ENCODE assay signal across 21 cellular contexts in the genomic region with DNA sequence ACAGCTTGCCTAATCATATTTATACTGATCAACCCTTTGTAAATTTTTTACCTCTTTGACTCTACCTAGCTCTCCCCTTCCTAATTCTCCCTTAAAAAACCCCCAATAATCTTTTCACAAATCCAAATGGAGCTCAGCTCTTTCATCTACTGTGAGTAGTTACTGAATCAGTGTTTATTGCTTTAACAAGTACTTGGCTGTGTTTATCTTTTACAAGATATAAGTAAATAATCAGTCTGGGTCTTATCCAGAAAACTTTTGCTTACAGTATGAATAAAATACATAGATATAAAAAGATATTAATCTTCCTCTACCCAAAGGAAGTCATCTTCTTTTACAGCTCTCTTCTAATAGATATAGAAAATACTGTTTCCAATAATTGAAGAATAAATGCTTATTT.
DNase-seq lines count a peak whose midpoint lies in the region; ATAC-seq, FAIRE-seq and TF ChIP-seq lines count a peak whose summit lies in the region.
"Had no signal": no experiment of that assay in that cellular context is flagged by ENCODE, and none has a peak within 500 bp of the region (broad histone marks: within the 10 kb centered on the region; RNA-seq: fewer than 3 reads in every experiment).

No MANE protein-coding gene starts in this region.

- no peaks in the 10 kb centered on the region for H3K79me2 ChIP-seq in smooth muscle cell (ENCODE audit: low read depth)

- no peaks in the 10 kb centered on the region for H3K27me3 ChIP-seq in smooth muscle cell (ENCODE audit: low read depth)
- H3K27me3 ChIP-seq: BLaER1 treated with 17β-estradiol and CSF1 and Interleukin-3, amounts not matched to agents 10 nM and 100 nM had no signal

- ATAC-seq in left cardiac atrium: no peak
- ATAC-seq: A549; CD8-positive, alpha-beta T cell had no signal

- peak overlapping the region; percentile 46 for H3K4me2 ChIP-seq in smooth muscle cell
- H3K4me2 ChIP-seq: A549; BLaER1 treated with 17β-estradiol and CSF1 and Interleukin-3, amounts not matched to agents 10 nM and 100 nM had no signal

- intact Hi-C loops in kidney (cut with DNase I) (no loop called here), left cardiac atrium (cut with DNase I) (no loop called here)

- H3K4me3 ChIP-seq in kidney (ENCODE audit: low read length in 2 of 2) (no peak overlapping the region), smooth muscle cell (no peak overlapping the region)
- H3K4me3 ChIP-seq: A549; BLaER1 treated with 17β-estradiol and CSF1 and Interleukin-3, amounts not matched to agents 10 nM and 100 nM had no signal

- DNase-seq in DMS53 (lab: John Stamatoyannopoulos, UW): peak; percentile 4
- DNase-seq in DMS53 treated with DMSO at 0.1 percent for 48 hours (lab: John Stamatoyannopoulos, UW; ENCODE audit: unreplicated experiment): no peak
- DNase-seq in kidney: no peak
- no peak for DNase-seq in smooth muscle cell (lab: John Stamatoyannopoulos, UW; ENCODE audit: unreplicated experiment)
- DNase-seq in T-helper 9 cell: no peak
- no peak for DNase-seq in left cardiac atrium
- DNase-seq: AML-193; Caco-2; Calu3; CD4-positive, alpha-beta T cell; CD8-positive, alpha-beta T cell; DMS79 treated with DMSO at 0.1 percent for 48 hours; GF-D8 had no signal

- H3K27ac ChIP-seq in kidney (ENCODE audit: low read depth in 2 of 2, low read length in 2 of 2) (no peak overlapping the region), smooth muscle cell (ENCODE audit: low read depth) (no peak overlapping the region)
- H3K27ac ChIP-seq: 22Rv1; A549; BLaER1 treated with 17β-estradiol and CSF1 and Interleukin-3, amounts not matched to agents 10 nM and 100 nM; C4-2B had no signal

- no peaks in the 10 kb centered on the region for H3F3A ChIP-seq in smooth muscle cell (ENCODE audit: low read depth)

- peak overlapping the region; percentile 77 for H2AFZ ChIP-seq in smooth muscle cell (ENCODE audit: low read depth)

- no peak overlapping the region for H3K9ac ChIP-seq in kidney (ENCODE audit: low read length in 2 of 2)
- H3K9ac ChIP-seq in smooth muscle cell (ENCODE audit: low read depth): no peak overlapping the region
- H3K9ac ChIP-seq: BLaER1 treated with 17β-estradiol and CSF1 and Interleukin-3, amounts not matched to agents 10 nM and 100 nM had no signal

- H3K36me3 ChIP-seq in kidney (ENCODE audit: control insufficient read depth in 1 of 2, insufficient read depth in 2 of 2, low read length in 2 of 2): no peaks in the 10 kb centered on the region
- no peaks in the 10 kb centered on the region for H3K36me3 ChIP-seq in smooth muscle cell (ENCODE audit: low read depth)
- H3K36me3 ChIP-seq: BLaER1 treated with 17β-estradiol and CSF1 and Interleukin-3, amounts not matched to agents 10 nM and 100 nM had no signal

- TF ChIP-seq CTCF in kidney (IDR thresholded peaks at IDR 0.05; ENCODE audit: borderline replicate concordance, extremely low read depth, insufficient read depth) (no peak), smooth muscle cell (IDR thresholded peaks at IDR 0.05; ENCODE audit: borderline replicate concordance, insufficient read depth, poor library complexity, severe bottlenecking) (no peak)

- FAIRE-seq in kidney (lab: Jason Lieb, UNC): peak; percentile 50
- FAIRE-seq: A549, D721Med, G401.6, GM12891, GM19239 had no signal

- H4K20me1 ChIP-seq in smooth muscle cell (ENCODE audit: low read depth): no peaks in the 10 kb centered on the region
- H4K20me1 ChIP-seq: BLaER1 treated with 17β-estradiol and CSF1 and Interleukin-3, amounts not matched to agents 10 nM and 100 nM had no signal

- no peaks in the 10 kb centered on the region for H3K4me1 ChIP-seq in kidney (ENCODE audit: control insufficient read depth in 1 of 2, insufficient read depth in 1 of 2, low read depth in 1 of 2, low read length in 2 of 2)
- H3K4me1 ChIP-seq in smooth muscle cell (ENCODE audit: low read depth): no peaks in the 10 kb centered on the region
- H3K4me1 ChIP-seq: A549; BLaER1 treated with 17β-estradiol and CSF1 and Interleukin-3, amounts not matched to agents 10 nM and 100 nM; Caco-2 had no signal

- H3K9me3 ChIP-seq in kidney (ENCODE audit: control insufficient read depth in 1 of 2, low read length in 2 of 2): peaks cover 0 to 2% of the 10 kb centered on the region in 2 donors
- H3K9me3 ChIP-seq in smooth muscle cell (replicated peaks; ENCODE audit: low read depth): no peaks in the 10 kb centered on the region
- H3K9me3 ChIP-seq: A549 had no signal
